ENCODE assay signal across 8 cellular contexts in the genomic region with DNA sequence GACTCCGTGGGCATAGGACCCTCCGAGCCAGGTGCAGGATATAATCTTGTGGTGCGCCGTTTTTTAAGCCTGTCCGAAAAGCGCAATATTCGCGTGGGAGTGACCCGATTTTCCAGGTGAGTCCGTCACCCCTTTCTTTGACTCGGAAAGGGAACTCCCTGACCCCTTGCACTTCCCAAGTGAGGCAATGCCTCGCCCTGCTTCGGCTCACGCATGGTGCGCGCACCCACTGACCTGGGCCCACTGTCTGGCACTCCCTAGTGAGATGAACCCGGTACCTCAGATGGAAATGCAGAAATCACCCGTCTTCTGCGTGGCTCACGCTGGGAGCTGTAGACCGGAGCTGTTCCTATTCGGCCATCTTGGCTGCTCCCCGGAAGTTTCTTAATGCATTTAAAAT.
DNase-seq lines count a peak whose midpoint lies in the region; FAIRE-seq and TF ChIP-seq lines count a peak whose summit lies in the region.
"Not testable (repeated sequence)": the region's sequence is repeated elsewhere in the genome, so short reads cannot be mapped to it uniquely, and the experiment has no call there.

No MANE protein-coding gene starts in this region.

- not testable (repeated sequence) for H4K8ac ChIP-seq in H1 (ENCODE audit: extremely low read depth, insufficient read depth, low read length)

- H3K23ac ChIP-seq in H1 (ENCODE audit: insufficient read length), result not testable (repeated sequence)

- not testable (repeated sequence) for H3F3A ChIP-seq in smooth muscle cell (ENCODE audit: low read depth)

- not testable (repeated sequence) for H4K91ac ChIP-seq in H1 (replicated peaks; ENCODE audit: insufficient read length, low read length)

- not testable (repeated sequence) for H3K36me3 ChIP-seq in ES-I3 (ENCODE audit: insufficient read depth, low read length); HUES48 (ENCODE audit: control insufficient read depth, insufficient read depth, low read length); astrocyte (ENCODE audit: insufficient read depth, low read length); H1 (ENCODE audit: control insufficient read depth in 2 of 4, insufficient read depth in 4 of 4, low read length in 3 of 4); iPS-15b (ENCODE audit: control insufficient read depth, insufficient read depth, low read length); smooth muscle cell (ENCODE audit: low read depth)

- H3K79me2 ChIP-seq in astrocyte (ENCODE audit: insufficient read depth, low read length); H1 (ENCODE audit: control insufficient read depth in 1 of 2, insufficient read depth in 2 of 2, low read length in 2 of 2); smooth muscle cell (ENCODE audit: low read depth): not testable (repeated sequence)

- H3K4ac ChIP-seq in H1 (replicated peaks; ENCODE audit: insufficient read length, low read depth, low read length), result not testable (repeated sequence)

- H3K4me3 ChIP-seq in HUES48 (ENCODE audit: low read depth, low read length), result peak overlapping the region; percentile 47
- not testable (repeated sequence) for H3K4me3 ChIP-seq in astrocyte (ENCODE audit: insufficient read depth, low read depth, low read length)
- peak overlapping the region in 2 of 4 experiments; percentile 44 to 53; a peak in 2 of 8 replicates for H3K4me3 ChIP-seq in H1 (ENCODE audit: extremely low read depth in 1 of 4, insufficient read depth in 2 of 4, low read depth in 3 of 4, low read length in 4 of 4)
- peak overlapping the region; percentile 40 for H3K4me3 ChIP-seq in iPS-15b (ENCODE audit: low read depth, low read length)
- peak overlapping the region; percentile 6 for H3K4me3 ChIP-seq in smooth muscle cell

- not testable (repeated sequence) for TF ChIP-seq POLR2A in H1 (IDR thresholded peaks at IDR 0.05; ENCODE audit: control extremely low read depth in 1 of 2, low read depth in 2 of 2, low read length in 2 of 2)

- H2AFZ ChIP-seq in astrocyte (ENCODE audit: low read depth, low read length); H1 (ENCODE audit: low read length); smooth muscle cell (ENCODE audit: low read depth): not testable (repeated sequence)

- TF ChIP-seq CTCF in astrocyte (IDR thresholded peaks at IDR 0.05; ENCODE audit: insufficient read depth, low read depth, low read length); H1 (IDR thresholded peaks at IDR 0.05; ENCODE audit: control extremely low read depth in 1 of 3, insufficient read depth in 1 of 3, low read depth in 1 of 3, low read length in 3 of 3); nephron progenitor cell (IDR thresholded peaks at IDR 0.05); smooth muscle cell (IDR thresholded peaks at IDR 0.05; ENCODE audit: borderline replicate concordance, insufficient read depth, poor library complexity, severe bottlenecking): not testable (repeated sequence)

- not testable (repeated sequence) for H3K18ac ChIP-seq in H1 (ENCODE audit: extremely low read depth, low read length)

- not testable (repeated sequence) for H2BK20ac ChIP-seq in H1 (ENCODE audit: low read length)

- CTCF ChIA-PET in H1 (lab: Charles Lee; ENCODE audit: partially characterized antibody), result interaction anchor here (0.6 to 1.0 kb wide), 3 partner anchors 144 to 1996 kb away, joined by 3 to 4 read pairs (median 3); no protein-coding TSS in a partner anchor

- not testable (repeated sequence) for TF ChIP-seq EP300 in H1 (IDR thresholded peaks at IDR 0.05; ENCODE audit: borderline replicate concordance in 1 of 2, low read depth in 2 of 2, low read length in 2 of 2)

- H3K4me1 Mint-ChIP-seq in astrocyte (ENCODE audit: low read depth, unreplicated experiment); nephron progenitor cell: not testable (repeated sequence)

- H3K23me2 ChIP-seq in H1 (ENCODE audit: low read depth, low read length), result not testable (repeated sequence)

- FAIRE-seq in astrocyte (lab: Jason Lieb, UNC); H1 (lab: Jason Lieb, UNC): not testable (repeated sequence)

- not testable (repeated sequence) for H3K14ac ChIP-seq in H1 (ENCODE audit: insufficient read length)

- H4K5ac ChIP-seq in H1 (ENCODE audit: insufficient read length, low read depth, low read length), result not testable (repeated sequence)

- not testable (repeated sequence) for H3K27ac Mint-ChIP-seq in astrocyte (ENCODE audit: unreplicated experiment)
- H3K27ac Mint-ChIP-seq in nephron progenitor cell, result peak overlapping the region; percentile 69

- DNase-seq in NCI-H748 (lab: John Stamatoyannopoulos, UW; ENCODE audit: unreplicated experiment), result peak; percentile 18
- not testable (repeated sequence) for DNase-seq in astrocyte (ENCODE audit: low read depth); nephron progenitor cell; smooth muscle cell (lab: John Stamatoyannopoulos, UW; ENCODE audit: unreplicated experiment)
- peak in 1 of 2 experiments; percentile 63 for DNase-seq in H1 (ENCODE audit: low read depth in 1 of 2, low spot score in 2 of 2)

- not testable (repeated sequence) for H3K4me1 ChIP-seq in ES-I3 (ENCODE audit: insufficient read depth, low read length); HUES48 (ENCODE audit: control insufficient read depth, insufficient read depth, low read length); astrocyte (ENCODE audit: insufficient read depth, low read length); H1 (replicated peaks in 1 of 4; ENCODE audit: control insufficient read depth in 3 of 4, insufficient read depth in 4 of 4, low read length in 3 of 4); iPS-15b (ENCODE audit: control insufficient read depth, insufficient read depth, low read length); smooth muscle cell (ENCODE audit: low read depth)

- H3K36me3 Mint-ChIP-seq in astrocyte (ENCODE audit: low read depth, unreplicated experiment); nephron progenitor cell (ENCODE audit: low read depth): not testable (repeated sequence)

- H3K27ac ChIP-seq in HUES48 (ENCODE audit: low read depth, low read length); astrocyte (ENCODE audit: low read depth, low read length); H1 (ENCODE audit: low read depth, low read length); smooth muscle cell (ENCODE audit: low read depth): not testable (repeated sequence)

- peaks cover 12% of the 10 kb centered on the region for H3K27me3 Mint-ChIP-seq in astrocyte (ENCODE audit: low read depth, unreplicated experiment)
- H3K27me3 Mint-ChIP-seq in nephron progenitor cell (ENCODE audit: low read depth, poor library complexity), result not testable (repeated sequence)

- not testable (repeated sequence) for H2BK120ac ChIP-seq in H1 (replicated peaks; ENCODE audit: low read depth, low read length)

- not testable (repeated sequence) for H2AK5ac ChIP-seq in H1 (ENCODE audit: low read depth, low read length)

- H3K4me3 Mint-ChIP-seq in astrocyte (ENCODE audit: unreplicated experiment) (peak overlapping the region; percentile 66), nephron progenitor cell (peak overlapping the region; percentile 85)

- 78% methylated on average over 12 of the region's 23 CpGs; no CpG with 5 or more reads in 1 of the 2 experiments for WGBS in H1 (ENCODE audit: extremely low coverage in 1 of 2, insufficient coverage in 1 of 2, insufficient read length in 1 of 2, insufficient replicate concordance in 2 of 2, low coverage in 1 of 2, low lambda C conversion rate in 2 of 2, missing lambda C conversion rate in 1 of 2), 2 experiments
- WGBS in smooth muscle cell (ENCODE audit: low lambda C conversion rate), result 69% methylated on average over 22 of the region's 23 CpGs

- POLR2A ChIA-PET in H1 (lab: Charles Lee; ENCODE audit: partially characterized antibody), result interaction anchor here (0.8 kb wide), 1 partner anchor 84 kb away, joined by 3 read pairs; no protein-coding TSS in a partner anchor

- TF ChIP-seq RAD21 in H1 (IDR thresholded peaks at IDR 0.05 in 1 of 2, conservative IDR thresholded peaks at IDR 0.05 in 1 of 2; ENCODE audit: low read depth in 2 of 2, low read length in 2 of 2), result not testable (repeated sequence)

- not testable (repeated sequence) for H3K9me3 ChIP-seq in ES-I3 (ENCODE audit: control insufficient read depth, insufficient read depth, low read length); HUES48 (ENCODE audit: control insufficient read depth, insufficient read depth, low read length); astrocyte (ENCODE audit: insufficient read depth, low read depth, low read length); H1 (ENCODE audit: insufficient read depth in 2 of 2, low read depth in 1 of 2, low read length in 1 of 2); iPS-15b (ENCODE audit: control insufficient read depth, insufficient read depth, low read length); smooth muscle cell (replicated peaks; ENCODE audit: low read depth)

- H3K27me3 ChIP-seq in HUES48 (ENCODE audit: control insufficient read depth, insufficient read depth, low read length), result peaks cover 37% of the 10 kb centered on the region
- not testable (repeated sequence) for H3K27me3 ChIP-seq in astrocyte (ENCODE audit: insufficient read depth, low read length); H1 (replicated peaks in 1 of 4; ENCODE audit: control insufficient read depth in 3 of 4, extremely low read depth in 1 of 4, insufficient read depth in 3 of 4, low read length in 3 of 4); smooth muscle cell (ENCODE audit: low read depth)
- H3K27me3 ChIP-seq in iPS-15b (ENCODE audit: control insufficient read depth, insufficient read depth, low read length), result peaks cover 41% of the 10 kb centered on the region

- not testable (repeated sequence) for H2BK5ac ChIP-seq in H1 (ENCODE audit: low read depth, low read length)

- not testable (repeated sequence) for H3K9me3 Mint-ChIP-seq in astrocyte (ENCODE audit: unreplicated experiment)
- H3K9me3 Mint-ChIP-seq in nephron progenitor cell, result peaks cover 22% of the 10 kb centered on the region

- not testable (repeated sequence) for H3K56ac ChIP-seq in H1 (replicated peaks; ENCODE audit: insufficient read length, low read depth, low read length)

- H4K20me1 ChIP-seq in astrocyte (ENCODE audit: insufficient read depth, low read length); H1 (replicated peaks in 1 of 2; ENCODE audit: control insufficient read depth in 1 of 2, insufficient read depth in 2 of 2, low read length in 2 of 2); smooth muscle cell (ENCODE audit: low read depth): not testable (repeated sequence)

- H2BK12ac ChIP-seq in H1 (ENCODE audit: low read depth, low read length), result not testable (repeated sequence)

- H3K79me1 ChIP-seq in H1 (ENCODE audit: low read depth, low read length), result not testable (repeated sequence)

- peak overlapping the region; percentile 61 for H3K9ac ChIP-seq in ES-I3 (ENCODE audit: low read depth, low read length)
- H3K9ac ChIP-seq in HUES48 (ENCODE audit: low read depth, low read length); astrocyte (ENCODE audit: low read length); H1 (replicated peaks in 1 of 4; ENCODE audit: extremely low read depth in 1 of 4, low read depth in 3 of 4, low read length in 3 of 4); iPS-15b (ENCODE audit: low read depth, low read length); smooth muscle cell (ENCODE audit: low read depth): not testable (repeated sequence)

- H2BK15ac ChIP-seq in H1 (ENCODE audit: low read length), result not testable (repeated sequence)

- not testable (repeated sequence) for H3K4me2 ChIP-seq in astrocyte (ENCODE audit: low read length); smooth muscle cell
- H3K4me2 ChIP-seq in H1 (ENCODE audit: insufficient read depth in 1 of 2, low read depth in 2 of 2, low read length in 2 of 2), result peak overlapping the region in 1 of 2 experiments; percentile 63; a peak in 1 of 4 replicates
